Comparison of ENCODE assay signal across 8 cellular contexts in the genomic region with DNA sequence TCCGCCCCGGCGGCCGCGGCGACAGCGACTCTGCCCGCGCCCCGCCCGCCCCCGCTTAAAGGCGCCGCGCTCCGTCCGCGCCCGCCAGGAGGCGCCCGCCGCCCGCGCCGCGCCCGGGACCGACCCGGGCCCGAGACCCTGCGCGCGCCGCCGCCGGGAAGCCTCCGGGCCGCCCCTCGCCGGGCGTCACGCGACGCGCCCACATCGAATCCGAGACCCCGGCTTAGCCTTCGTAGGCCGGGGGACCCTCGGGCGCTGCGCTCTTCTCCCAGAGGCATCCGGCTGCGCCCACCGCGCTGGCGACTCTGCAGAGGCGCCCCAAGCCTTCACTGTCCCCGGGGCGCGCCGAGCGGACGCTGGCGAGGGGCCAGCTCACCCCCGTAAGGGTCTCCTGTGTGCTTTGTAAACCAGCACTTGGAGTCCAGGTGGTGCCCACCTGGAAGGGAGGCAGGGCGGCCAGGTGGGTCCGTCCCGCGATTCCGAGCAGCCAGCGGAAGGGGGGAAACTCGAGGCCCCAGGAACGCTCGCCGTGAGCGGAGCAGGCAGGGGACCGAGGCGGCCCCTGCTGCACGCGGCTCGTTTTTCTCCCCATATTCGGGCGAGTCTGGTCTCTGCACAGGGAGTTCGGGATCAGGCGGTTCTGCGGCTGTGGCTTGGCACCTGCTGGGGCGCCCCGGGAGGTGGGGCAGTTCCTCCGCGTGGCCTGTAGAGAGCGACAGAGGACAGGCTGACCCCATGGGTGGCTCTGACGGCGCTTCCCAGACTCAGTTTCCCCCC. TPM values are rescaled to one million over a fixed set of nuclear protein-coding genes. Genes with fewer than 3 reads are reported as not detected.
DNase-seq lines count a peak whose midpoint lies in the region; ATAC-seq, FAIRE-seq and TF ChIP-seq lines count a peak whose summit lies in the region.

No MANE protein-coding gene starts in this region.

- peaks cover 31% of the 10 kb centered on the region for H3K4me1 Mint-ChIP-seq in T-helper 17 cell

- peak overlapping the region; percentile 94 for H3K4me3 Mint-ChIP-seq in T-helper 17 cell

- H3K27ac Mint-ChIP-seq in T-helper 17 cell, result peak overlapping the region; percentile 87

- peak; percentile 85 for DNase-seq in AG08396 (ENCODE audit: low spot score)
- DNase-seq in T-helper 17 cell, result peak; percentile 64 to 84 (median 75)
- no peak for DNase-seq in GM12878 (ENCODE audit: low read depth, low spot score)
- peak; percentile 28 to 41 for DNase-seq in gastrocnemius medialis
- no peak for DNase-seq in NCI-H446 treated with DMSO at 0.1 percent for 48 hours (lab: John Stamatoyannopoulos, UW)

- H3K27me3 ChIP-seq in Loucy (ENCODE audit: insufficient read depth, low read length, poor library complexity, severe bottlenecking) (no peaks in the 10 kb centered on the region), GM12878 (replicated peaks in 1 of 2; ENCODE audit: control insufficient read depth in 2 of 2, insufficient read depth in 2 of 2, low read length in 1 of 2) (peaks cover 0 to 2% of the 10 kb centered on the region in 2 experiments; a peak in 2 of 4 replicates), gastrocnemius medialis (no peaks in the 10 kb centered on the region)

- WGBS in GM12878 (ENCODE audit: insufficient coverage, insufficient replicate concordance, low lambda C conversion rate, missing lambda C conversion rate), result under 1% methylated on average over 74 of the region's 95 CpGs

- intact Hi-C loops in GM12878 (cut with micrococcal nuclease; ENCODE audit: unreplicated experiment), result no loop called here
- intact Hi-C loops in gastrocnemius medialis (cut with DNase I; ENCODE audit: low total_unique reads), result loop anchor here (2.0 to 5.0 kb wide), 2 partner anchors 84 to 181 kb away; partner anchors contain the start of genes C8G, FBXW5 and PHPT1

- CTCF ChIA-PET in GM12878 (lab: Yijun Ruan, JAX), result interaction anchor here (0.7 to 4.7 kb wide), 42 partner anchors 10 to 263 kb away, joined by 3 to 65 read pairs (median 5); partner anchors contain the start of genes AJM1, C8G, CLIC3 and MAN1B1

- SMC1A ChIA-PET in GM12878 (lab: Charles Lee; ENCODE audit: uncharacterized antibody, unreplicated experiment), result interaction anchor here (1.3 to 2.1 kb wide), 3 partner anchors 40 to 80 kb away, joined by 4 to 14 read pairs (median 6); no protein-coding TSS in a partner anchor

- peaks cover 7% of the 10 kb centered on the region; the same call in 1 of the 2 replicates for H3F3A ChIP-seq in Loucy (ENCODE audit: low read depth)

- peak overlapping the region; percentile 93 for H2AFZ ChIP-seq in Loucy (ENCODE audit: low read length)
- peak overlapping the region; percentile 34; the same call in 1 of the 2 replicates for H2AFZ ChIP-seq in GM12878 (ENCODE audit: control insufficient read depth, low read depth, low read length)

- BruUV-seq in GM12878 (replicated peaks; lab: Mats Ljungman, UMichigan), result no TSS peak

- H3K4me3 ChIP-seq in Loucy (ENCODE audit: low read length, poor library complexity, severe bottlenecking) (peak overlapping the region; percentile 81), GM12878 (peak overlapping the region; percentile 68), iPS-11a (ENCODE audit: low read depth, low read length) (peak overlapping the region; percentile 20), gastrocnemius medialis (peak overlapping the region; percentile 76 to 91 (median 79))

- no peak for TF ChIP-seq EP300 in GM12878 (IDR thresholded peaks at IDR 0.05; ENCODE audit: borderline replicate concordance in 1 of 2, control insufficient read depth in 1 of 2, low read depth in 2 of 2, low read length in 2 of 2)

- peak; percentile 45; the same call in 1 of the 2 replicates for TF ChIP-seq CTCF in Loucy (conservative IDR thresholded peaks at IDR 0.05; ENCODE audit: low read length)
- TF ChIP-seq CTCF in GM12878 (IDR thresholded peaks at IDR 0.05 in 2 of 3, conservative IDR thresholded peaks at IDR 0.05 in 1 of 3; ENCODE audit: control insufficient read depth in 2 of 3, extremely low read depth in 1 of 3, insufficient read depth in 1 of 3, low read depth in 3 of 3, low read length in 3 of 3), result peak; percentile 34 to 72 (median 59); a peak in 5 of 6 replicates
- peak in 3 of 5 experiments; percentile 7 to 28 (median 19) for TF ChIP-seq CTCF in gastrocnemius medialis (IDR thresholded peaks at IDR 0.05 in 4 of 5, conservative IDR thresholded peaks at IDR 0.05 in 1 of 5)

- H3K4me1 ChIP-seq in Loucy (ENCODE audit: insufficient read depth, low read length, poor library complexity, severe bottlenecking) (peaks cover 55% of the 10 kb centered on the region), GM12878 (ENCODE audit: control insufficient read depth, insufficient read depth, low read length) (peaks cover 40% of the 10 kb centered on the region), gastrocnemius medialis (peaks cover 20 to 23% of the 10 kb centered on the region in 2 donors)

- H3K27ac ChIP-seq in GM12878 (ENCODE audit: control insufficient read depth, insufficient read depth) (no peak overlapping the region), gastrocnemius medialis (peak overlapping the region; percentile 41 to 67 (median 54))

- TF ChIP-seq RAD21 in GM12878 (IDR thresholded peaks at IDR 0.05; ENCODE audit: insufficient read depth, low read depth, low read length), result 0 out of 2 replicates have a peak, but pooled peaks have one; percentile 17

- in situ Hi-C loops in GM12878 (cut with MboI), result no loop called here
- in situ Hi-C loops in gastrocnemius medialis (cut with MboI; ENCODE audit: low sequenced_read_pairs in 4 of 4), result no loop called here

- POLR2A ChIA-PET in GM12878 (lab: Charles Lee), result interaction anchor here (0.5 to 1.0 kb wide), 2 partner anchors 36 to 142 kb away, joined by 4 read pairs; partner anchors contain the start of genes PAXX and TRAF2

- ATAC-seq in GM18867 (IDR thresholded peaks at IDR 0.05; ENCODE audit: unreplicated experiment) (peak; percentile 34), T-helper 17 cell (peak; percentile 69), GM12878 (peak; percentile 51), gastrocnemius medialis (peak; percentile 79 to 81)

- no peaks in the 10 kb centered on the region for H3K36me3 Mint-ChIP-seq in T-helper 17 cell (ENCODE audit: low read depth)

- RAD21 ChIA-PET in GM12878 (lab: Charles Lee; ENCODE audit: unreplicated experiment), result interaction anchor here (1.2 to 2.1 kb wide), 8 partner anchors 18 to 262 kb away, joined by 3 to 23 read pairs (median 4); partner anchors contain the start of gene AJM1

- H3K9ac ChIP-seq in Loucy (ENCODE audit: low read depth, low read length, poor library complexity, severe bottlenecking), result peak overlapping the region; percentile 92
- no peak overlapping the region for H3K9ac ChIP-seq in GM12878 (ENCODE audit: control insufficient read depth, insufficient read depth, low read length)

- H3K27me3 Mint-ChIP-seq in T-helper 17 cell, result no peaks in the 10 kb centered on the region

- H4K20me1 ChIP-seq in Loucy (ENCODE audit: insufficient read depth, low read length, poor library complexity, severe bottlenecking), result peaks cover 5% of the 10 kb centered on the region
- H4K20me1 ChIP-seq in GM12878 (ENCODE audit: control insufficient read depth, insufficient read depth), result no peaks in the 10 kb centered on the region

- H3K4me2 ChIP-seq in Loucy (ENCODE audit: low read depth, low read length, poor library complexity, severe bottlenecking) (peak overlapping the region; percentile 90), GM12878 (ENCODE audit: control insufficient read depth, insufficient read depth) (peak overlapping the region; percentile 77)

- H3K79me2 ChIP-seq in Loucy (ENCODE audit: insufficient read depth, low read length), result peaks cover 5% of the 10 kb centered on the region; the same call in 1 of the 2 replicates
- no peaks in the 10 kb centered on the region for H3K79me2 ChIP-seq in GM12878 (ENCODE audit: control insufficient read depth, insufficient read depth, low read length)

- H3K9me3 ChIP-seq in Loucy (ENCODE audit: insufficient read depth, low read depth, low read length) (no peaks in the 10 kb centered on the region), T-helper 17 cell (ENCODE audit: control insufficient read depth, low read length, poor library complexity, severe bottlenecking) (no peaks in the 10 kb centered on the region), GM12878 (replicated peaks; ENCODE audit: control insufficient read depth, insufficient read depth, low read length) (no peaks in the 10 kb centered on the region), gastrocnemius medialis (no peaks in the 10 kb centered on the region)

- H3K36me3 ChIP-seq in Loucy (ENCODE audit: insufficient read depth, low read length) (no peaks in the 10 kb centered on the region), GM12878 (ENCODE audit: control insufficient read depth in 2 of 2, insufficient read depth in 2 of 2, low read length in 1 of 2) (no peaks in the 10 kb centered on the region), gastrocnemius medialis (no peaks in the 10 kb centered on the region)

- TF ChIP-seq POLR2A in GM12878 (IDR thresholded peaks at IDR 0.05; ENCODE audit: low read depth, low read length), result no peak
- TF ChIP-seq POLR2A in gastrocnemius medialis (IDR thresholded peaks at IDR 0.05), result no peak

- no peaks in the 10 kb centered on the region for H3K9me2 ChIP-seq in Loucy (replicated peaks; ENCODE audit: low read depth, low read length)

- FAIRE-seq in GM12878 (lab: Jason Lieb, UNC), result no peak

RNA-seq across cellular contexts. Expression of gene ABCA2, which starts 0.4 kb away (rescaled TPM):
- total RNA-seq in T-helper 17 cell, result 100 to 1,000 TPM; 120 to 131 TPM
- total RNA-seq in GM12878 (2013; cell fraction: nucleolus; rRNA removed), result 6.5 and 6.7 TPM in 2 replicates
- total RNA-seq in GM12878 (2014; rRNA removed), result 0.93 and 1.2 TPM in 2 replicates
- 0.13 and 0.46 TPM in 2 replicates for total RNA-seq in GM12878 (2014; rRNA removed; fragmentation: Illumina TruSeq; extraction: Trizol)
- total RNA-seq in GM12878 (2021), result 1.8 and 2.6 TPM in 2 replicates
- 1.1 TPM for polyA plus RNA-seq in GM12878 (2011; ENCODE audit: low read depth)
- polyA plus RNA-seq in GM12878 (2011; rRNA removed), result 1.2 and 2.3 TPM in 2 replicates
- 3.5 and 5.1 TPM in 2 replicates for polyA plus RNA-seq in GM12878 (2011; cell fraction: cytosol; rRNA removed)
- polyA plus RNA-seq in GM12878 (2011; cell fraction: nucleus; rRNA removed), result 59.2 and 70.7 TPM in 2 replicates
- polyA plus RNA-seq in GM12878 (2012), result 2.2 and 2.7 TPM in 2 replicates
- 0.08 and 0.34 TPM in 2 replicates for polyA plus RNA-seq in GM12878 (2014; fragmentation: Illumina TruSeq; extraction: Trizol)
- polyA plus RNA-seq in GM12878 (2014; fragmentation: Nextera tagmentation; extraction: Ambion mirVana), result not detected
- 1.1 and 2.7 TPM in 2 replicates for polyA plus RNA-seq in GM12878 (2014; rRNA removed)
- under 1 TPM; 0.25 to 0.35 TPM for polyA plus RNA-seq in GM12878 (2016; fragmentation: Nextera tagmentation; extraction: Ambion mirVana)
- polyA minus RNA-seq in GM12878 (2011; rRNA and poly(A)+ RNA removed), result 2.4 and 4.2 TPM in 2 replicates
- polyA minus RNA-seq in GM12878 (2011; cell fraction: cytosol; rRNA and poly(A)+ RNA removed), result 2.7 and 3.4 TPM in 2 replicates
- polyA minus RNA-seq in GM12878 (2011; cell fraction: nucleus; rRNA and poly(A)+ RNA removed), result 6.6 and 12.3 TPM in 2 replicates
- total RNA-seq in gastrocnemius medialis, result 10 to 100 TPM; 14.1 to 20.0 (median 16.7) TPM

RNA-seq across cellular contexts. Expression of gene FUT7, which starts 3.4 kb away (rescaled TPM):
- 10 to 100 TPM in 1 of 2 donors, 1 to 10 TPM in 1; 7.7 to 10.6 TPM for total RNA-seq in T-helper 17 cell
- not detected in 2 replicates for total RNA-seq in GM12878 (2013; cell fraction: nucleolus; rRNA removed)
- total RNA-seq in GM12878 (2014; rRNA removed), result 0.16 and 0.17 TPM in 2 replicates
- 0.04 and 0.05 TPM in 2 replicates for total RNA-seq in GM12878 (2014; rRNA removed; fragmentation: Illumina TruSeq; extraction: Trizol)
- 0.13 and 0.16 TPM in 2 replicates for total RNA-seq in GM12878 (2021)
- not detected for polyA plus RNA-seq in GM12878 (2011; ENCODE audit: low read depth)
- polyA plus RNA-seq in GM12878 (2011; rRNA removed), result 0.12 and 0.23 TPM in 2 replicates
- 0.45 and 0.55 TPM in 2 replicates for polyA plus RNA-seq in GM12878 (2011; cell fraction: cytosol; rRNA removed)
- polyA plus RNA-seq in GM12878 (2011; cell fraction: nucleus; rRNA removed), result 0.34 and 0.36 TPM in 2 replicates
- not detected in 2 replicates for polyA plus RNA-seq in GM12878 (2012)
- polyA plus RNA-seq in GM12878 (2014; fragmentation: Illumina TruSeq; extraction: Trizol), result 0.04 TPM in 1 of 2 replicates, not detected in the other
- not detected for polyA plus RNA-seq in GM12878 (2014; fragmentation: Nextera tagmentation; extraction: Ambion mirVana)
- 0.25 and 0.29 TPM in 2 replicates for polyA plus RNA-seq in GM12878 (2014; rRNA removed)
- under 1 TPM; 0.32 to 0.62 TPM for polyA plus RNA-seq in GM12878 (2016; fragmentation: Nextera tagmentation; extraction: Ambion mirVana)
- polyA minus RNA-seq in GM12878 (2011; rRNA and poly(A)+ RNA removed), result not detected in 2 replicates
- 0.40 TPM in 1 of 2 replicates, not detected in the other for polyA minus RNA-seq in GM12878 (2011; cell fraction: cytosol; rRNA and poly(A)+ RNA removed)
- polyA minus RNA-seq in GM12878 (2011; cell fraction: nucleus; rRNA and poly(A)+ RNA removed), result 0.29 TPM in 1 of 2 replicates, not detected in the other
- not detected for total RNA-seq in gastrocnemius medialis

RNA-seq across cellular contexts. Expression of gene NPDC1, which starts 17.5 kb away (rescaled TPM):
- total RNA-seq in T-helper 17 cell, result 100 to 1,000 TPM; 139 to 202 TPM
- 0.49 and 0.92 TPM in 2 replicates for total RNA-seq in GM12878 (2013; cell fraction: nucleolus; rRNA removed)
- total RNA-seq in GM12878 (2014; rRNA removed), result 0.11 and 1.2 TPM in 2 replicates
- total RNA-seq in GM12878 (2014; rRNA removed; fragmentation: Illumina TruSeq; extraction: Trizol), result 0.13 TPM in 1 of 2 replicates, not detected in the other
- total RNA-seq in GM12878 (2021), result 0.64 and 1.5 TPM in 2 replicates
- polyA plus RNA-seq in GM12878 (2011; ENCODE audit: low read depth), result not detected
- 0.14 and 0.19 TPM in 2 replicates for polyA plus RNA-seq in GM12878 (2011; rRNA removed)
- polyA plus RNA-seq in GM12878 (2011; cell fraction: cytosol; rRNA removed), result 0.06 and 0.10 TPM in 2 replicates
- polyA plus RNA-seq in GM12878 (2011; cell fraction: nucleus; rRNA removed), result 1.9 TPM in 2 replicates
- polyA plus RNA-seq in GM12878 (2012), result 0.72 and 1.2 TPM in 2 replicates
- polyA plus RNA-seq in GM12878 (2014; fragmentation: Illumina TruSeq; extraction: Trizol), result 0.04 TPM in 1 of 2 replicates, not detected in the other
- polyA plus RNA-seq in GM12878 (2014; fragmentation: Nextera tagmentation; extraction: Ambion mirVana), result not detected
- polyA plus RNA-seq in GM12878 (2014; rRNA removed), result 0.42 and 0.58 TPM in 2 replicates
- 1 to 10 TPM; 1.1 to 1.7 TPM for polyA plus RNA-seq in GM12878 (2016; fragmentation: Nextera tagmentation; extraction: Ambion mirVana)
- not detected in 2 replicates for polyA minus RNA-seq in GM12878 (2011; rRNA and poly(A)+ RNA removed)
- polyA minus RNA-seq in GM12878 (2011; cell fraction: cytosol; rRNA and poly(A)+ RNA removed), result 1.5 and 2.7 TPM in 2 replicates
- polyA minus RNA-seq in GM12878 (2011; cell fraction: nucleus; rRNA and poly(A)+ RNA removed), result 0.38 TPM in 1 of 2 replicates, not detected in the other
- 10 to 100 TPM; 11.3 to 22.3 (median 19.0) TPM for total RNA-seq in gastrocnemius medialis

RNA-seq across cellular contexts. Expression of gene ENTPD2, which starts 25.4 kb away (rescaled TPM):
- total RNA-seq in T-helper 17 cell (under 1 TPM in 1 of 2 donors, not detected in 1; 0.20 TPM), GM12878 (2014; rRNA removed) (0.05 and 0.40 TPM in 2 replicates), GM12878 (2014; rRNA removed; fragmentation: Illumina TruSeq; extraction: Trizol) (not detected in 2 replicates), GM12878 (2021) (1.4 and 2.0 TPM in 2 replicates), gastrocnemius medialis (under 1 TPM in 2 of 4 donors, not detected in 2; 0.22 to 0.55 TPM)
- total RNA-seq in GM12878 (2013; cell fraction: nucleolus; rRNA removed), result 2.4 and 2.8 TPM in 2 replicates
- polyA plus RNA-seq in GM12878 (2011; ENCODE audit: low read depth), result 0.47 TPM
- polyA plus RNA-seq in GM12878 (2011; rRNA removed) (0.19 TPM in 1 of 2 replicates, not detected in the other), GM12878 (2014; fragmentation: Illumina TruSeq; extraction: Trizol) (0.18 TPM in 1 of 2 replicates, not detected in the other), GM12878 (2014; fragmentation: Nextera tagmentation; extraction: Ambion mirVana) (under 1 TPM in 1 of 2 experiments, not detected in 1; 0.15 TPM), GM12878 (2014; rRNA removed) (0.91 and 1.2 TPM in 2 replicates), GM12878 (2016; fragmentation: Nextera tagmentation; extraction: Ambion mirVana) (1 to 10 TPM; 1.5 to 1.8 TPM)
- polyA plus RNA-seq in GM12878 (2011; cell fraction: cytosol; rRNA removed), result 0.22 and 0.43 TPM in 2 replicates
- 2.8 and 3.3 TPM in 2 replicates for polyA plus RNA-seq in GM12878 (2011; cell fraction: nucleus; rRNA removed)
- polyA plus RNA-seq in GM12878 (2012), result 1.8 and 4.3 TPM in 2 replicates
- polyA minus RNA-seq in GM12878 (2011; rRNA and poly(A)+ RNA removed), result not detected in 2 replicates
- not detected in 2 replicates for polyA minus RNA-seq in GM12878 (2011; cell fraction: cytosol; rRNA and poly(A)+ RNA removed)
- 0.36 TPM in 1 of 2 replicates, not detected in the other for polyA minus RNA-seq in GM12878 (2011; cell fraction: nucleus; rRNA and poly(A)+ RNA removed)

RNA-seq across cellular contexts. Expression of gene CLIC3, which starts 32.1 kb away (rescaled TPM):
- total RNA-seq in T-helper 17 cell, result 1 to 10 TPM; 1.9 to 2.1 TPM
- not detected in 2 replicates for total RNA-seq in GM12878 (2013; cell fraction: nucleolus; rRNA removed)
- not detected in 2 replicates for total RNA-seq in GM12878 (2014; rRNA removed)
- total RNA-seq in GM12878 (2014; rRNA removed; fragmentation: Illumina TruSeq; extraction: Trizol), result not detected in 2 replicates
- not detected in 2 replicates for total RNA-seq in GM12878 (2021)
- polyA plus RNA-seq in GM12878 (2011; ENCODE audit: low read depth), result not detected
- not detected in 2 replicates for polyA plus RNA-seq in GM12878 (2011; rRNA removed)
- polyA plus RNA-seq in GM12878 (2011; cell fraction: cytosol; rRNA removed), result not detected in 2 replicates
- not detected in 2 replicates for polyA plus RNA-seq in GM12878 (2011; cell fraction: nucleus; rRNA removed)
- 0.18 TPM in 1 of 2 replicates, not detected in the other for polyA plus RNA-seq in GM12878 (2012)
- not detected in 2 replicates for polyA plus RNA-seq in GM12878 (2014; fragmentation: Illumina TruSeq; extraction: Trizol)
- not detected for polyA plus RNA-seq in GM12878 (2014; fragmentation: Nextera tagmentation; extraction: Ambion mirVana)
- polyA plus RNA-seq in GM12878 (2014; rRNA removed), result 0.25 TPM in 1 of 2 replicates, not detected in the other
- polyA plus RNA-seq in GM12878 (2016; fragmentation: Nextera tagmentation; extraction: Ambion mirVana), result under 1 TPM in 1 of 2 experiments, not detected in 1; 0.31 TPM
- not detected in 2 replicates for polyA minus RNA-seq in GM12878 (2011; rRNA and poly(A)+ RNA removed)
- polyA minus RNA-seq in GM12878 (2011; cell fraction: cytosol; rRNA and poly(A)+ RNA removed), result 0.94 and 1.6 TPM in 2 replicates
- not detected in 2 replicates for polyA minus RNA-seq in GM12878 (2011; cell fraction: nucleus; rRNA and poly(A)+ RNA removed)
- total RNA-seq in gastrocnemius medialis, result under 1 TPM in 1 of 4 donors, not detected in 3; 0.36 TPM

Comparison
In these comparisons a context has a peak if more than half of its experiments do, and no peak if none do; other contexts are left out.
1. DNase-seq: peak in AG08396 (single experiment), T-helper 17 cell (3 of 3) and gastrocnemius medialis (2 of 2); none in GM12878 (single experiment) and NCI-H446 treated with DMSO at 0.1 percent for 48 hours (single experiment).
2. H3K4me3 ChIP-seq: peak in every context shown above with its lines; median percentile 81 in Loucy; 79 in gastrocnemius medialis; 68 in GM12878; 20 in iPS-11a.
3. RNA of gene ABCA2, which starts 0.4 kb away (total RNA-seq): 120 to 131 TPM in T-helper 17 cell; 14.1 to 20.0 TPM in gastrocnemius medialis and 0.13 to 6.7 TPM in GM12878; every median in the first group is over 4 times any median in the second.
4. RNA of gene FUT7, which starts 3.4 kb away (total RNA-seq): 7.7 to 10.6 TPM in T-helper 17 cell; 0.04 to 0.17 TPM in GM12878 and not detected in gastrocnemius medialis; every median in the first group is over 4 times any median in the second.
5. RNA of gene NPDC1, which starts 17.5 kb away (total RNA-seq): 139 to 202 TPM in T-helper 17 cell; 11.3 to 22.3 TPM in gastrocnemius medialis and 0.11 to 1.5 TPM in GM12878; every median in the first group is over 4 times any median in the second.
6. Peak in every context shown above with its lines, with median percentiles within 50 percentile points of each other: ATAC-seq and CTCF ChIP-seq.